In the genomic region with DNA sequence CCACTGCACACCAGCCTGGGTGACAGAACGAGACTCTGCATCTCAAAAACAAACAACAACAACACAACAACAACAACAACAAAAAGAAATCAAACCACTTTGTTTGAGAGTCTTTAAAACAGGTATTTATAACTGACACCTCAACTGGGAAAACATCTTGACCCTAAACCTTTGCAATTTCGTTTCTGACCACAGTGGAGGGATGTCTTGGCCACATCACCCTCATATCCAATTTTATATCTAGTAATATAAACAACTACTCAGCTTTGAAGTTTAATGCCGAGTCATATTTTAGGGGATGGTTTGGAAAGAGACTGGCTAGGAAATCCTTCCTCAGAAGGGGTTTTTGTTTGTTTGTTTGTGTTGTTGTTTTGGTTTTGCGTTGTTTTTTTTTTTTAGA, we compare ENCODE assay signal across 3 cellular contexts.
"Had no signal": no experiment of that assay in that cellular context is flagged by ENCODE, and none has a peak within 500 bp of the region (broad histone marks: within the 10 kb centered on the region; RNA-seq: fewer than 3 reads in every experiment).

No MANE protein-coding gene starts in this region.

- H3K4me3 ChIP-seq: GM23338 had no signal

- H3K36me3 Mint-ChIP-seq: IgD-negative memory B cell had no signal

- H3K4me2 ChIP-seq: GM23338 had no signal

- H3K9me3 Mint-ChIP-seq: GM23338, H9, IgD-negative memory B cell had no signal

- ATAC-seq: GM23338 had no signal

- DNase-seq: H9 had no signal

- H3K27ac Mint-ChIP-seq: GM23338, H9, IgD-negative memory B cell had no signal

- H3K4me3 Mint-ChIP-seq: GM23338, H9, IgD-negative memory B cell had no signal

- H2AFZ ChIP-seq: GM23338 had no signal
